Comparison of ENCODE assay signal across 8 cellular contexts in the genomic region with DNA sequence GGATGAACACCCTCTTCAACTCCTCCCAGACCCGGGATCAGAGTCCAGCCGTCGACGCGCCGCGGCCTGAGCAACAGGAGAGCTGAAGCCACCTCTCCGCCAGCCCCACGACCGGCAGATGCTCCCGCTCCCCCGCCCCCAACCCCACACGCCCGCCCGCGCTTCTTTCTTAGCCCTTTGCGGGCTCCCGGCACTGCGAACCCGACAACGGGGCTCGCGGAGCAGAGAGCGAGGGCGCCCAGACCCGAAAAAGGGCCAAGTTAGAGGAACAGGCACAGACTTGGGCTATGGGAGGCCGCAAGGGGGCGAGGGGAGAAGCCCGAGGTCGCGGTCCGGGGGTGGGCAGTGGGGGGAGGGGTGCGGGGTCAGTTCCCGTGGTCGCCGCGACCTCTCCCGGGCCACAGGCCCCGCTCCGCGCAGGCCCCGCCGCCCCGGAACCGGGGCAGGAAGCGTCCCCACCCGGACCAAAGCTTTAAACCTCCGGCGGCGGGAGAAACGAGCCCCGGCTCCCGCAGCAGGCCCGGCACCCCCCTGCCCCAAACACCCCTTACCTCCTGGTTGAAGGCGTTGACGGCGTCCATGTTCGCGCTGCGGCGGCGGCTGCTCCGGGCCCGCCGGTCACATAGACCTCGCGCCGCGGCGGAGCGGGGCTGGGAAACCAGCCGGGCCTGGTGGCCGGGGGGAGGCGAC. TPM values are rescaled to one million over a fixed set of nuclear protein-coding genes. Genes with fewer than 3 reads are reported as not detected.
DNase-seq lines count a peak whose midpoint lies in the region; ATAC-seq and TF ChIP-seq lines count a peak whose summit lies in the region.

No MANE protein-coding gene starts in this region.

- DNase-seq in CMK (ENCODE audit: low read depth): peak; percentile 58
- peak; percentile 68 for DNase-seq in GM20000 (ENCODE audit: low spot score)
- DNase-seq in activated CD4-positive, CD25-positive, alpha-beta regulatory T cell (lab: John Stamatoyannopoulos, UW): peak; percentile 40 to 54 (median 42)
- peak; percentile 59 for DNase-seq in central memory CD4-positive, alpha-beta T cell
- DNase-seq in left lung: peak; percentile 58 to 87
- DNase-seq in stimulated activated CD4-positive, alpha-beta T cell treated with anti-CD3 and anti-CD28 coated beads, Interleukin-4, amount 100 ng/mL, for 4 hours: peak; percentile 50
- DNase-seq in cerebellar nuclear complex (lab: John Stamatoyannopoulos, UW): no peak

- H3K4me1 ChIP-seq in HUES48 (ENCODE audit: control insufficient read depth, insufficient read depth, low read length) (peaks cover 31% of the 10 kb centered on the region), left lung (peaks cover 21 to 62% of the 10 kb centered on the region in 2 donors)

- H3K36me3 ChIP-seq in HUES48 (ENCODE audit: control insufficient read depth, insufficient read depth, low read length) (peaks cover 9% of the 10 kb centered on the region), left lung (peaks cover 0 to 7% of the 10 kb centered on the region in 2 donors)

- ATAC-seq in left lung: peak; percentile 32

- TF ChIP-seq CTCF in GM20000 (IDR thresholded peaks at IDR 0.05; ENCODE audit: extremely low read depth, missing control alignments) (no peak), left lung (IDR thresholded peaks at IDR 0.05) (no peak)

- peak overlapping the region; percentile 94 for H3K9ac ChIP-seq in HUES48 (ENCODE audit: low read depth, low read length)

- no peaks in the 10 kb centered on the region for H3K9me3 ChIP-seq in HUES48 (ENCODE audit: control insufficient read depth, insufficient read depth, low read length)
- H3K9me3 ChIP-seq in left lung: no peaks in the 10 kb centered on the region

- intact Hi-C loops in left lung (cut with DNase I): no loop called here

- H3K4me3 ChIP-seq in HUES48 (ENCODE audit: low read depth, low read length): peak overlapping the region; percentile 85
- H3K4me3 ChIP-seq in left lung: peak overlapping the region; percentile 82 to 97

- no peaks in the 10 kb centered on the region for H3K27me3 ChIP-seq in HUES48 (ENCODE audit: control insufficient read depth, insufficient read depth, low read length)
- no peaks in the 10 kb centered on the region for H3K27me3 ChIP-seq in left lung

- H3K27ac ChIP-seq in HUES48 (ENCODE audit: low read depth, low read length): peak overlapping the region; percentile 91
- H3K27ac ChIP-seq in left lung: peak overlapping the region; percentile 95 to 96

RNA-seq across cellular contexts. Expression of a gene that starts 0.7 kb away (rescaled TPM):
- 10 to 100 TPM; 23.9 to 29.7 TPM for total RNA-seq in left lung

Comparison
In these comparisons a context has a peak if more than half of its experiments do, and no peak if none do; other contexts are left out.
1. DNase-seq: peak in CMK (single experiment), GM20000 (single experiment), activated CD4-positive, CD25-positive, alpha-beta regulatory T cell (4 of 4), central memory CD4-positive, alpha-beta T cell (single experiment), left lung (2 of 2) and stimulated activated CD4-positive, alpha-beta T cell treated with anti-CD3 and anti-CD28 coated beads, Interleukin-4, amount 100 ng/mL, for 4 hours (2 of 2); none in cerebellar nuclear complex (0 of 2).